Comparison of ENCODE assay signal across 21 cellular contexts in genomic region chr15:87498545-87498944, GRCh38.
DNase-seq lines count a peak whose midpoint lies in the region; ATAC-seq, FAIRE-seq and TF ChIP-seq lines count a peak whose summit lies in the region.
"Had no signal": no experiment of that assay in that cellular context is flagged by ENCODE, and none has a peak within 500 bp of the region (broad histone marks: within the 10 kb centered on the region; RNA-seq: fewer than 3 reads in every experiment).

No MANE protein-coding gene starts in this region.

- no peak overlapping the region for H2BK20ac ChIP-seq in IMR-90 (ENCODE audit: low read depth, low read length)

- DNase-seq in AG04450 (ENCODE audit: low read depth, low spot score), result peak; percentile 13
- DNase-seq in IMR-90, result peak; percentile 0
- peak; percentile 3 for DNase-seq in bronchial epithelial cell (ENCODE audit: low read depth)
- peak; percentile 22 for DNase-seq in myocyte (ENCODE audit: low read depth)
- DNase-seq in right cardiac atrium, result no peak
- no peak for DNase-seq in NCI-H187 (lab: John Stamatoyannopoulos, UW)
- DNase-seq: activated CD4-positive, alpha-beta T cell treated with anti-CD3 and anti-CD28 coated beads, Interleukin-2, amount 10 ng/mL, durations not matched to agents 24 days and 14 days; activated CD8-positive, alpha-beta memory T cell treated with anti-CD3 and anti-CD28 coated beads, Interleukin-2, amount 50 U/mL, for 48 hours; activated naive CD4-positive, alpha-beta T cell treated with Interleukin-2 at 50 U/mL for 16 hours; dermis blood vessel endothelial cell; DND-41; erythroblast; kidney; midbrain; NCI-H1092 treated with DMSO at 0.1 percent for 48 hours; NCI-H82; retina had no signal

- H2BK15ac ChIP-seq in IMR-90 (ENCODE audit: low read depth, low read length), result no peak overlapping the region

- in situ Hi-C loops in IMR-90 (cut with MboI; ENCODE audit: low sequenced_read_pairs), result no loop called here

- FAIRE-seq in bronchial epithelial cell (lab: Jason Lieb, UNC), result no peak
- FAIRE-seq: kidney, RCC 7860 had no signal

- H4K8ac ChIP-seq in IMR-90 (ENCODE audit: low read depth in 2 of 2, low read length in 2 of 2), result no peak overlapping the region

- no peak overlapping the region for H3K4me2 ChIP-seq in IMR-90 (ENCODE audit: low read depth, low read length)
- H3K4me2 ChIP-seq: neural progenitor cell had no signal

- TF ChIP-seq CTCF in AG04450 (IDR thresholded peaks at IDR 0.05; ENCODE audit: low read depth, low read length), result no peak
- TF ChIP-seq CTCF in IMR-90 (conservative IDR thresholded peaks at IDR 0.05; ENCODE audit: low read depth, low read length), result no peak
- TF ChIP-seq CTCF in bronchial epithelial cell (IDR thresholded peaks at IDR 0.05; ENCODE audit: insufficient read depth, low read length, severe bottlenecking), result no peak

- intact Hi-C loops in IMR-90 (cut with micrococcal nuclease), result no loop called here
- intact Hi-C loops in right cardiac atrium (cut with DNase I), result no loop called here

- H4K91ac ChIP-seq in IMR-90 (ENCODE audit: insufficient read depth, low read depth, low read length), result no peak overlapping the region

- H2AK5ac ChIP-seq in IMR-90 (ENCODE audit: low read depth, low read length), result no peak overlapping the region

- no peaks in the 10 kb centered on the region for H3K27me3 ChIP-seq in AG04450 (ENCODE audit: control insufficient read depth, insufficient read depth, low read length)
- no peaks in the 10 kb centered on the region for H3K27me3 ChIP-seq in IMR-90 (ENCODE audit: control insufficient read depth, insufficient read depth, low read length)
- H3K27me3 ChIP-seq in bronchial epithelial cell (ENCODE audit: control insufficient read depth, insufficient read depth, low read length), result no peaks in the 10 kb centered on the region
- H3K27me3 ChIP-seq in right cardiac atrium (ENCODE audit: control insufficient read depth, insufficient read depth), result no peaks in the 10 kb centered on the region
- H3K27me3 ChIP-seq: neural progenitor cell had no signal

- H3K9me3 ChIP-seq in AG04450 (ENCODE audit: control insufficient read depth, insufficient read depth, low read length) (no peaks in the 10 kb centered on the region), IMR-90 (ENCODE audit: control insufficient read depth, insufficient read depth, low read length) (peaks cover 6% of the 10 kb centered on the region), right cardiac atrium (ENCODE audit: control insufficient read depth, low read length) (no peaks in the 10 kb centered on the region)

- H3K4me1 ChIP-seq in IMR-90 (ENCODE audit: control insufficient read depth, insufficient read depth, low read length) (no peaks in the 10 kb centered on the region), right cardiac atrium (ENCODE audit: control insufficient read depth, insufficient read depth, low read length) (peaks cover 2% of the 10 kb centered on the region)

- H2AFZ ChIP-seq in IMR-90 (replicated peaks; ENCODE audit: low read length, poor library complexity), result no peak overlapping the region
- H2AFZ ChIP-seq: neural progenitor cell had no signal

- H2BK5ac ChIP-seq in IMR-90 (ENCODE audit: low read depth, low read length, poor library complexity, severe bottlenecking), result no peak overlapping the region

- H3K56ac ChIP-seq in IMR-90 (ENCODE audit: extremely low read depth, insufficient read depth, low read length), result no peak overlapping the region

- POLR2A ChIA-PET in AG04450 (lab: Yijun Ruan, JAX), result no interaction called here
- POLR2A ChIA-PET in IMR-90 (lab: Charles Lee; ENCODE audit: unreplicated experiment), result no interaction called here

- no peak overlapping the region for H3K18ac ChIP-seq in IMR-90 (ENCODE audit: low read depth, low read length)

- H3K79me1 ChIP-seq in IMR-90 (ENCODE audit: low read depth in 1 of 2, low read length in 2 of 2), result no peaks in the 10 kb centered on the region

- ATAC-seq in IMR-90 (ENCODE audit: low read depth) (no peak), right cardiac atrium (no peak), HG02973 (IDR thresholded peaks at IDR 0.05; ENCODE audit: unreplicated experiment) (no peak), HG03460 (IDR thresholded peaks at IDR 0.05; ENCODE audit: unreplicated experiment) (no peak)

- WGBS in IMR-90 (ENCODE audit: extremely low coverage in 2 of 2, insufficient read length in 1 of 2), 2 experiments, result 80% methylated on average over 1 of the region's 5 CpGs; no CpG with 5 or more reads in 1 of the 2 experiments
- WGBS in right cardiac atrium, result 79% methylated on average over 5 of the region's 5 CpGs

- BruUV-seq in IMR-90 (replicated peaks; lab: Mats Ljungman, UMichigan), result no TSS peak

- H3K9me1 ChIP-seq in IMR-90 (ENCODE audit: insufficient read depth, low read length), result no peaks in the 10 kb centered on the region

- dilution Hi-C loops in IMR-90 (cut with HindIII; ENCODE audit: low sequenced_read_pairs, unreplicated experiment), result no loop called here

- CTCF ChIA-PET in AG04450 (lab: Charles Lee), result interaction anchor here (1.0 kb wide), 1 partner anchor 42 kb away, joined by 3 read pairs; no protein-coding TSS in a partner anchor
- CTCF ChIA-PET in IMR-90 (lab: Yijun Ruan, JAX), result no interaction called here

- H3K27ac ChIP-seq in AG04450 (ENCODE audit: low read depth, low read length) (no peak overlapping the region), IMR-90 (ENCODE audit: insufficient read depth, low read length) (no peak overlapping the region), right cardiac atrium (ENCODE audit: low read length) (no peak overlapping the region)
- H3K27ac ChIP-seq: neural progenitor cell had no signal

- no peak for TF ChIP-seq POLR2A in IMR-90 (IDR thresholded peaks at IDR 0.05; ENCODE audit: low read depth, low read length)

- no peak overlapping the region for H2BK120ac ChIP-seq in IMR-90 (ENCODE audit: low read depth, low read length)

- H3K9ac ChIP-seq in IMR-90 (ENCODE audit: low read depth, low read length), result no peak overlapping the region
- H3K9ac ChIP-seq: neural progenitor cell had no signal

- no peak overlapping the region for H2AK9ac ChIP-seq in IMR-90 (replicated peaks; ENCODE audit: low read depth, low read length, poor library complexity)

- H3K4ac ChIP-seq in IMR-90 (ENCODE audit: low read depth, low read length), result no peak overlapping the region

- H4K20me1 ChIP-seq in IMR-90 (ENCODE audit: insufficient read depth, low read length), result no peaks in the 10 kb centered on the region

- H3K23ac ChIP-seq in IMR-90 (ENCODE audit: low read depth, low read length), result no peak overlapping the region

- H3K14ac ChIP-seq in IMR-90 (replicated peaks; ENCODE audit: low read depth, low read length), result no peak overlapping the region

- TF ChIP-seq RAD21 in IMR-90 (IDR thresholded peaks at IDR 0.05; ENCODE audit: low read length), result no peak

- H4K5ac ChIP-seq in IMR-90 (ENCODE audit: low read depth, low read length), result no peak overlapping the region

- H3K4me3 ChIP-seq in AG04450 (ENCODE audit: low read depth, low read length) (no peak overlapping the region), IMR-90 (ENCODE audit: insufficient read depth, low read depth, low read length) (no peak overlapping the region), bronchial epithelial cell (ENCODE audit: low read depth, low read length) (no peak overlapping the region), right cardiac atrium (ENCODE audit: low read length) (no peak overlapping the region)
- H3K4me3 ChIP-seq: neural progenitor cell had no signal

- no peaks in the 10 kb centered on the region for H3K36me3 ChIP-seq in IMR-90 (ENCODE audit: control insufficient read depth, insufficient read depth, low read length)
- no peaks in the 10 kb centered on the region for H3K36me3 ChIP-seq in bronchial epithelial cell (ENCODE audit: control insufficient read depth, insufficient read depth, low read length)
- H3K36me3 ChIP-seq: neural progenitor cell had no signal

TF ChIP-seq in IMR-90, 13 proteins besides CTCF, POLR2A, EP300 and RAD21:
- TF ChIP-seq CHD1 (IDR thresholded peaks at IDR 0.05; ENCODE audit: low read depth, low read length), result no peak
- TF ChIP-seq RFX5 (IDR thresholded peaks at IDR 0.05; ENCODE audit: low read depth, low read length), result no peak
- TF ChIP-seq, protein P1, sequence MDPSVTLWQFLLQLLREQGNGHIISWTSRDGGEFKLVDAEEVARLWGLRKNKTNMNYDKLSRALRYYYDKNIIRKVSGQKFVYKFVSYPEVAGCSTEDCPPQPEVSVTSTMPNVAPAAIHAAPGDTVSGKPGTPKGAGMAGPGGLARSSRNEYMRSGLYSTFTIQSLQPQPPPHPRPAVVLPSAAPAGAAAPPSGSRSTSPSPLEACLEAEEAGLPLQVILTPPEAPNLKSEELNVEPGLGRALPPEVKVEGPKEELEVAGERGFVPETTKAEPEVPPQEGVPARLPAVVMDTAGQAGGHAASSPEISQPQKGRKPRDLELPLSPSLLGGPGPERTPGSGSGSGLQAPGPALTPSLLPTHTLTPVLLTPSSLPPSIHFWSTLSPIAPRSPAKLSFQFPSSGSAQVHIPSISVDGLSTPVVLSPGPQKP (IDR thresholded peaks at IDR 0.05; ENCODE audit: borderline replicate concordance, low read depth, low read length), result no peak
- TF ChIP-seq MAFK (IDR thresholded peaks at IDR 0.05; ENCODE audit: low read depth, low read length), result no peak
- TF ChIP-seq USF2 (IDR thresholded peaks at IDR 0.05; ENCODE audit: low read depth, low read length), result no peak
- TF ChIP-seq NFE2L2 (IDR thresholded peaks at IDR 0.05; ENCODE audit: low read depth, low read length), result no peak
- no peak for TF ChIP-seq CEBPB (IDR thresholded peaks at IDR 0.05; ENCODE audit: low read depth, low read length)
- no peak for TF ChIP-seq MXI1 (IDR thresholded peaks at IDR 0.05; ENCODE audit: borderline replicate concordance, low read depth, low read length)
- TF ChIP-seq FOS (IDR thresholded peaks at IDR 0.05; ENCODE audit: low read depth, low read length), result no peak
- no peak for TF ChIP-seq SMC3 (IDR thresholded peaks at IDR 0.05; ENCODE audit: low read depth, low read length)
- TF ChIP-seq MAZ (IDR thresholded peaks at IDR 0.05; ENCODE audit: borderline replicate concordance, low read depth, low read length), result no peak
- no peak for TF ChIP-seq RCOR1 (IDR thresholded peaks at IDR 0.05; ENCODE audit: insufficient replicate concordance, low read length)
- TF ChIP-seq BHLHE40 (IDR thresholded peaks at IDR 0.05; ENCODE audit: low read depth, low read length), result no peak

Comparison
In these comparisons a context has a peak if more than half of its experiments do, and no peak if none do; other contexts are left out.
1. DNase-seq: peak in AG04450 (single experiment), IMR-90 (single experiment), bronchial epithelial cell (single experiment) and myocyte (single experiment); none in right cardiac atrium (0 of 3) and NCI-H187 (0 of 2).